8 cellular contexts compared by ENCODE assay signal in the genomic region with DNA sequence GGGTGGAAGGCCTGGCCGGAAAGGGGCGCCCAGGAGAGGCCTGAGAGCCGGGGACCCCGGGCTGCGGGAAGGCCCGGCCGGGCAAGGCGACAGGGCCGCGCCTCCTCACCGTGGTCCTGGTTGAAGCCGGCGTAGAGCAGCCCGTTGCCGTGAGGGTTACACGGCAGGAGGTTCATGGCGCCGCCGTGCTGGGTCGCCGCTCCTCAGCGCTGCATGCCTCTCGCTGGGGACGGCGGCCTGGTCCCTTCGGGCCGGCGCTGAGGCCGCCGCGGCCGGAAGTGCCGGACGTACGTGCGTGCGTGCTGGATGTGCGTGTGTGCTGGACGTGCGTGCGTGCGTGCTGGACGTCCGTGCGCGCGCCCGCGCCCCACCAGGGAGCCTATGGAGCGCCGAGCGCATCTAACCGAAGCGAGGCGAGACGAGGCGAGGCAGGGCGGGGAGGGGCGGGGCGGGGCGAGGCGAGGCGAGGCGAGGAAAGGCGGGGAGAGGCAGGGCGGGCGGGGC. TPM values are rescaled to one million over a fixed set of nuclear protein-coding genes. Genes with fewer than 3 reads are reported as not detected.
A peak's percentile ranks its signal among the peaks of the same experiment; 100 is the strongest.
DNase-seq lines count a peak whose midpoint lies in the region; ATAC-seq and TF ChIP-seq lines count a peak whose summit lies in the region.

A gene (minus strand): TSS at position 280 of the 504 bp plus-strand sequence. CDS start 104 bp downstream, at position 176.

- H3K4me3 Mint-ChIP-seq in GM23338: peak within 1 kb of the TSS; percentile 86
- peak within 1 kb of the TSS; percentile 83 for H3K4me3 Mint-ChIP-seq in activated T-helper 17 cell treated with anti-CD3 and anti-CD28 coated beads, Interleukin-2, amount 50 U/mL, for 72 hours
- H3K4me3 Mint-ChIP-seq in naive thymus-derived CD8-positive, alpha-beta T cell: peak within 1 kb of the TSS; percentile 77 to 92 (median 84)
- H3K4me3 Mint-ChIP-seq in stimulated activated naive B cell treated with anti-CD40 and anti-IgM and Interleukin-4, amounts not matched to agents 10 μg/mL and 1 μg/mL and 100 μg/mL, for 72 hours: peak within 1 kb of the TSS; percentile 85 to 91

- POLR2A ChIA-PET in RWPE1 (lab: Yijun Ruan, JAX; ENCODE audit: low non-redundant PET): no interaction called here
- POLR2A ChIA-PET in naive thymus-derived CD8-positive, alpha-beta T cell (lab: Charles Lee): interaction anchor here (1.3 kb wide), 1 partner anchor 92 kb away, joined by 3 read pairs; no protein-coding TSS in a partner anchor

- 0 out of 2 replicates have a peak, but pooled peaks cover 7% of the 10 kb centered on the region for H3K36me3 ChIP-seq in GM23338 (ENCODE audit: insufficient read depth)

- H3K4me1 ChIP-seq in GM23338 (ENCODE audit: insufficient read depth): peaks cover 10% of the 10 kb centered on the region; the same call in 1 of the 2 replicates

- H3K4me2 ChIP-seq in GM23338: peak within 1 kb of the TSS; percentile 96

- peaks cover 11% of the 10 kb centered on the region; the same call in 1 of the 2 replicates for H3F3A ChIP-seq in GM23338 (replicated peaks; ENCODE audit: low read depth)

- TF ChIP-seq CTCF in GM23338 (conservative IDR thresholded peaks at IDR 0.05; ENCODE audit: low read depth in 2 of 2): no peak
- TF ChIP-seq CTCF in LNCaP clone FGC (IDR thresholded peaks at IDR 0.05; ENCODE audit: control insufficient read depth, extremely low read depth, insufficient read depth): no peak
- TF ChIP-seq CTCF in RWPE1 (conservative IDR thresholded peaks at IDR 0.05; ENCODE audit: low read depth): no peak
- no peak for TF ChIP-seq CTCF in fibroblast of mammary gland (conservative IDR thresholded peaks at IDR 0.05; ENCODE audit: control insufficient read depth, insufficient read depth, low read depth, low read length)

- H2AFZ ChIP-seq in GM23338: no peak within 1 kb of the TSS

- H3K4me3 ChIP-seq in GM23338 (peak within 1 kb of the TSS; percentile 92), LNCaP clone FGC (ENCODE audit: low read depth, low read length) (peak within 1 kb of the TSS; percentile 73), fibroblast of mammary gland (ENCODE audit: control insufficient read depth, low read depth, low read length) (peak within 1 kb of the TSS; percentile 87)

- H3K79me2 ChIP-seq in GM23338 (replicated peaks; ENCODE audit: insufficient read depth): peaks cover 45% of the 10 kb centered on the region

- CTCF ChIA-PET in RWPE1 (lab: Yijun Ruan, JAX): interaction anchor here (0.6 kb wide), 1 partner anchor 86 kb away, joined by 3 read pairs; no protein-coding TSS in a partner anchor

- no peaks in the 10 kb centered on the region for H3K9me2 ChIP-seq in GM23338 (ENCODE audit: insufficient read depth)

- peaks cover 8% of the 10 kb centered on the region; the same call in 2 of the 3 replicates for H3K4me1 Mint-ChIP-seq in GM23338
- H3K4me1 Mint-ChIP-seq in activated T-helper 17 cell treated with anti-CD3 and anti-CD28 coated beads, Interleukin-2, amount 50 U/mL, for 72 hours: peaks cover 14% of the 10 kb centered on the region
- H3K4me1 Mint-ChIP-seq in naive thymus-derived CD8-positive, alpha-beta T cell: peaks cover 11 to 36% (median 29%) of the 10 kb centered on the region in 4 donors
- H3K4me1 Mint-ChIP-seq in stimulated activated naive B cell treated with anti-CD40 and anti-IgM and Interleukin-4, amounts not matched to agents 10 μg/mL and 1 μg/mL and 100 μg/mL, for 72 hours: peaks cover 18 to 40% of the 10 kb centered on the region in 2 donors

- peaks cover 13% of the 10 kb centered on the region; the same call in 2 of the 3 replicates for H3K36me3 Mint-ChIP-seq in GM23338 (ENCODE audit: low read depth)
- H3K36me3 Mint-ChIP-seq in activated T-helper 17 cell treated with anti-CD3 and anti-CD28 coated beads, Interleukin-2, amount 50 U/mL, for 72 hours (ENCODE audit: low read depth): peaks cover 45% of the 10 kb centered on the region
- H3K36me3 Mint-ChIP-seq in naive thymus-derived CD8-positive, alpha-beta T cell: peaks cover 0 to 25% (median 6%) of the 10 kb centered on the region in 3 donors
- peaks cover 11 to 18% of the 10 kb centered on the region in 2 donors for H3K36me3 Mint-ChIP-seq in stimulated activated naive B cell treated with anti-CD40 and anti-IgM and Interleukin-4, amounts not matched to agents 10 μg/mL and 1 μg/mL and 100 μg/mL, for 72 hours

- H3K27ac ChIP-seq in GM23338 (ENCODE audit: low read depth): peak within 1 kb of the TSS; percentile 84
- peak within 1 kb of the TSS; percentile 97 for H3K27ac ChIP-seq in RWPE1

- peaks cover 19% of the 10 kb centered on the region for H3K27me3 Mint-ChIP-seq in GM23338 (ENCODE audit: insufficient read depth, low read depth, poor library complexity)
- no peaks in the 10 kb centered on the region for H3K27me3 Mint-ChIP-seq in activated T-helper 17 cell treated with anti-CD3 and anti-CD28 coated beads, Interleukin-2, amount 50 U/mL, for 72 hours
- H3K27me3 Mint-ChIP-seq in naive thymus-derived CD8-positive, alpha-beta T cell: no peaks in the 10 kb centered on the region
- H3K27me3 Mint-ChIP-seq in stimulated activated naive B cell treated with anti-CD40 and anti-IgM and Interleukin-4, amounts not matched to agents 10 μg/mL and 1 μg/mL and 100 μg/mL, for 72 hours: no peaks in the 10 kb centered on the region

- H3K27ac Mint-ChIP-seq in GM23338: peak within 1 kb of the TSS; percentile 59; the same call in 1 of the 2 replicates
- H3K27ac Mint-ChIP-seq in activated T-helper 17 cell treated with anti-CD3 and anti-CD28 coated beads, Interleukin-2, amount 50 U/mL, for 72 hours: peak within 1 kb of the TSS; percentile 83
- peak within 1 kb of the TSS in 9 of 10 donors; percentile 66 to 93 (median 88) for H3K27ac Mint-ChIP-seq in naive thymus-derived CD8-positive, alpha-beta T cell
- peak within 1 kb of the TSS; percentile 92 for H3K27ac Mint-ChIP-seq in stimulated activated naive B cell treated with anti-CD40 and anti-IgM and Interleukin-4, amounts not matched to agents 10 μg/mL and 1 μg/mL and 100 μg/mL, for 72 hours

- ATAC-seq in GM23338: peak; percentile 87
- peak; percentile 89 for ATAC-seq in activated T-helper 17 cell treated with anti-CD3 and anti-CD28 coated beads, Interleukin-2, amount 50 U/mL, for 72 hours (replicated peaks)
- peak; percentile 79 to 88 for ATAC-seq in naive thymus-derived CD8-positive, alpha-beta T cell
- ATAC-seq in stimulated activated naive B cell treated with anti-CD40 and anti-IgM and Interleukin-4, amounts not matched to agents 10 μg/mL and 1 μg/mL and 100 μg/mL, for 72 hours (replicated peaks): peak; percentile 92 to 94

- H3K9me3 Mint-ChIP-seq in GM23338: no peaks in the 10 kb centered on the region
- H3K9me3 Mint-ChIP-seq in activated T-helper 17 cell treated with anti-CD3 and anti-CD28 coated beads, Interleukin-2, amount 50 U/mL, for 72 hours: no peaks in the 10 kb centered on the region
- no peaks in the 10 kb centered on the region for H3K9me3 Mint-ChIP-seq in naive thymus-derived CD8-positive, alpha-beta T cell
- no peaks in the 10 kb centered on the region for H3K9me3 Mint-ChIP-seq in stimulated activated naive B cell treated with anti-CD40 and anti-IgM and Interleukin-4, amounts not matched to agents 10 μg/mL and 1 μg/mL and 100 μg/mL, for 72 hours

- DNase-seq in DMS79 (lab: John Stamatoyannopoulos, UW) (peak; percentile 75), GM23338 (ENCODE audit: low spot score) (peak; percentile 97), LNCaP clone FGC (ENCODE audit: low read depth) (peak; percentile 87), RWPE1 (ENCODE audit: low spot score) (peak; percentile 97), fibroblast of mammary gland (ENCODE audit: low read depth) (peak; percentile 95)
- DNase-seq in naive thymus-derived CD8-positive, alpha-beta T cell: peak; percentile 80 to 93 (median 85)
- peak; percentile 89 for DNase-seq in stimulated activated naive B cell treated with anti-CD40 and anti-IgM and Interleukin-4, amounts not matched to agents 10 μg/mL and 1 μg/mL and 100 μg/mL, for 72 hours

- H3K27me3 ChIP-seq in GM23338 (ENCODE audit: insufficient read depth): no peaks in the 10 kb centered on the region

- peaks cover 37% of the 10 kb centered on the region for H4K20me1 ChIP-seq in GM23338 (replicated peaks; ENCODE audit: insufficient read depth)

TF ChIP-seq in GM23338, 12 proteins besides CTCF, POLR2A, EP300 and RAD21 (continues in another document):
- TF ChIP-seq POLR2AphosphoS5 (IDR thresholded peaks at IDR 0.05; ENCODE audit: low read depth) (peak; percentile 97), STAT1 (IDR thresholded peaks at IDR 0.05; ENCODE audit: unreplicated experiment) (no peak), ZNF331 (CRISPR knock-in tag; IDR thresholded peaks at IDR 0.05; ENCODE audit: low read depth) (no peak), EZH2phosphoT487 (IDR thresholded peaks at IDR 0.05; ENCODE audit: unreplicated experiment) (no peak)
- TF ChIP-seq, protein P1, sequence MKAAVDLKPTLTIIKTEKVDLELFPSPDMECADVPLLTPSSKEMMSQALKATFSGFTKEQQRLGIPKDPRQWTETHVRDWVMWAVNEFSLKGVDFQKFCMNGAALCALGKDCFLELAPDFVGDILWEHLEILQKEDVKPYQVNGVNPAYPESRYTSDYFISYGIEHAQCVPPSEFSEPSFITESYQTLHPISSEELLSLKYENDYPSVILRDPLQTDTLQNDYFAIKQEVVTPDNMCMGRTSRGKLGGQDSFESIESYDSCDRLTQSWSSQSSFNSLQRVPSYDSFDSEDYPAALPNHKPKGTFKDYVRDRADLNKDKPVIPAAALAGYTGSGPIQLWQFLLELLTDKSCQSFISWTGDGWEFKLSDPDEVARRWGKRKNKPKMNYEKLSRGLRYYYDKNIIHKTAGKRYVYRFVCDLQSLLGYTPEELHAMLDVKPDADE (IDR thresholded peaks at IDR 0.05): peak; percentile 74

RNA-seq across cellular contexts. Expression of the gene that starts here (rescaled TPM):
- total RNA-seq in GM23338 (2014; rRNA removed; shearing (Covaris generic)): 96.4 and 97.6 TPM in 2 replicates
- 69.4 and 82.3 TPM in 2 replicates for polyA plus RNA-seq in GM23338 (2016; fragmentation: Nextera tagmentation; extraction: Ambion mirVana)
- 100 to 1,000 TPM in 1 of 2 donors, 10 to 100 TPM in 1; 66.0 to 204 TPM for total RNA-seq in activated T-helper 17 cell treated with anti-CD3 and anti-CD28 coated beads, Interleukin-2, amount 50 U/mL, for 72 hours
- 10 to 100 TPM; 68.6 to 75.0 TPM for total RNA-seq in naive thymus-derived CD8-positive, alpha-beta T cell
- polyA plus RNA-seq in naive thymus-derived CD8-positive, alpha-beta T cell: 10 to 100 TPM; 22.5 to 32.6 (median 27.9) TPM

Comparison
In these comparisons a context has a peak if more than half of its experiments do, and no peak if none do; other contexts are left out.
1. Peak in every context shown above with its lines: DNase-seq, ATAC-seq, H3K4me3 ChIP-seq and H3K27ac ChIP-seq.